In genomic region chr7:22052650-22053336, GRCh38 we compare ENCODE assay signal across 23 cellular contexts.
"Had no signal": no experiment of that assay in that cellular context is flagged by ENCODE, and none has a peak within 500 bp of the region (broad histone marks: within the 10 kb centered on the region; RNA-seq: fewer than 3 reads in every experiment).

No MANE protein-coding gene starts in this region.

- H3K36me3 ChIP-seq: adrenal gland, WERI-Rb-1 had no signal

- H3K9me3 ChIP-seq: adrenal gland had no signal

- ATAC-seq: activated CD4-positive, CD25-positive, alpha-beta regulatory T cell treated with anti-CD3 and anti-CD28 coated beads, Interleukin-2, amount 50 U/mL, for 24 hours; activated CD8-positive, alpha-beta T cell treated with anti-CD3 and anti-CD28 coated beads for 36 hours; activated T-cell treated with anti-CD3 and anti-CD28 coated beads, Interleukin-2, amount 50 U/mL, for 72 hours; Right ventricle myocardium inferior had no signal

- DNase-seq: activated CD4-positive, alpha-beta T cell treated with anti-CD3 and anti-CD28 coated beads for 4 hours; activated CD8-positive, alpha-beta memory T cell treated with anti-CD3 and anti-CD28 coated beads, Interleukin-2, amount 50 U/mL, for 4 hours; activated CD8-positive, alpha-beta T cell treated with anti-CD3 and anti-CD28 coated beads for 36 hours; activated gamma-delta T cell treated with Interleukin-2 at 50 U/mL for 16 hours; activated naive CD4-positive, alpha-beta T cell treated with anti-CD3 and anti-CD28 coated beads, Interleukin-2, amount 10 ng/mL, durations not matched to agents 7 days and 5 days; activated naive CD8-positive, alpha-beta T cell treated with anti-CD3 and anti-CD28 coated beads for 36 hours; activated T-cell treated with anti-CD3 and anti-CD28 coated beads, Interleukin-2, amount 50 U/mL, for 72 hours; adrenal gland; Kasumi-1; KBM-7; NCI-H1105 treated with DMSO at 0.1 percent for 48 hours; NCI-H1436 treated with DMSO at 0.1 percent for 48 hours; NCI-H187 treated with DMSO at 0.1 percent for 48 hours; NCI-H2171; NCI-H82; RPMI8226; T-helper 1 cell; WERI-Rb-1 had no signal

- H3K4me1 Mint-ChIP-seq: activated naive CD4-positive, alpha-beta T cell treated with anti-CD3 and anti-CD28 coated beads, Interleukin-2, amount 10 ng/mL, durations not matched to agents 7 days and 5 days; activated naive CD8-positive, alpha-beta T cell treated with anti-CD3 and anti-CD28 coated beads for 36 hours had no signal

- H3K4me1 ChIP-seq: adrenal gland had no signal

- H3K27ac ChIP-seq: adrenal gland, SK-N-MC, WERI-Rb-1 had no signal

- H3K36me3 Mint-ChIP-seq: activated naive CD4-positive, alpha-beta T cell treated with anti-CD3 and anti-CD28 coated beads, Interleukin-2, amount 10 ng/mL, durations not matched to agents 7 days and 5 days; activated naive CD8-positive, alpha-beta T cell treated with anti-CD3 and anti-CD28 coated beads for 36 hours had no signal

- H3K4me3 Mint-ChIP-seq: activated CD8-positive, alpha-beta T cell treated with anti-CD3 and anti-CD28 coated beads for 36 hours; activated naive CD4-positive, alpha-beta T cell treated with anti-CD3 and anti-CD28 coated beads, Interleukin-2, amount 10 ng/mL, durations not matched to agents 7 days and 5 days; activated naive CD8-positive, alpha-beta T cell treated with anti-CD3 and anti-CD28 coated beads for 36 hours; activated T-cell treated with anti-CD3 and anti-CD28 coated beads, Interleukin-2, amount 50 U/mL, for 72 hours had no signal

- H3K4me3 ChIP-seq: adrenal gland, SK-N-MC had no signal

- H3K27ac Mint-ChIP-seq: activated CD8-positive, alpha-beta T cell treated with anti-CD3 and anti-CD28 coated beads for 36 hours; activated naive CD4-positive, alpha-beta T cell treated with anti-CD3 and anti-CD28 coated beads, Interleukin-2, amount 10 ng/mL, durations not matched to agents 7 days and 5 days; activated naive CD8-positive, alpha-beta T cell treated with anti-CD3 and anti-CD28 coated beads for 36 hours; activated T-cell treated with anti-CD3 and anti-CD28 coated beads, Interleukin-2, amount 50 U/mL, for 72 hours; activated T-helper 2 cell treated with anti-CD3 and anti-CD28 coated beads, Interferon-gamma antibody, Interleukin-2, Interleukin-4, amounts not matched to agents 10 μg/mL and 5 μg/mL and 100 μg/mL, durations not matched to agents 14 hours and 24 hours and 36 hours had no signal

- FAIRE-seq: bronchial epithelial cell had no signal

- H3K27me3 ChIP-seq: adrenal gland had no signal

- H3K9me3 Mint-ChIP-seq: activated CD8-positive, alpha-beta T cell treated with anti-CD3 and anti-CD28 coated beads for 36 hours; activated naive CD4-positive, alpha-beta T cell treated with anti-CD3 and anti-CD28 coated beads, Interleukin-2, amount 10 ng/mL, durations not matched to agents 7 days and 5 days; activated naive CD8-positive, alpha-beta T cell treated with anti-CD3 and anti-CD28 coated beads for 36 hours; activated T-cell treated with anti-CD3 and anti-CD28 coated beads, Interleukin-2, amount 50 U/mL, for 72 hours; activated T-helper 2 cell treated with anti-CD3 and anti-CD28 coated beads, Interferon-gamma antibody, Interleukin-2, Interleukin-4, amounts not matched to agents 10 μg/mL and 5 μg/mL and 100 μg/mL, durations not matched to agents 14 hours and 24 hours and 36 hours had no signal
